7 cellular contexts compared by ENCODE assay signal in genomic region chr22:43498856-43499253, GRCh38.
"Had no signal": no experiment of that assay in that cellular context is flagged by ENCODE, and none has a peak within 500 bp of the region (broad histone marks: within the 10 kb centered on the region; RNA-seq: fewer than 3 reads in every experiment).

No MANE protein-coding gene starts in this region.

- ATAC-seq: GM23338, HepG2 had no signal

- H3K27me3 Mint-ChIP-seq: IgD-negative memory B cell had no signal

- H3K4me1 Mint-ChIP-seq: GM23338, H9, IgD-negative memory B cell had no signal

- H3K4me3 Mint-ChIP-seq: GM23338, H9, HFFc6, IgD-negative memory B cell had no signal

- H3K27ac Mint-ChIP-seq: GM23338, H9, HFFc6, IgD-negative memory B cell had no signal

- DNase-seq: H9, HCEC 1CT, HFFc6, KBM-7 had no signal
